12 cellular contexts compared by ENCODE assay signal in the genomic region with DNA sequence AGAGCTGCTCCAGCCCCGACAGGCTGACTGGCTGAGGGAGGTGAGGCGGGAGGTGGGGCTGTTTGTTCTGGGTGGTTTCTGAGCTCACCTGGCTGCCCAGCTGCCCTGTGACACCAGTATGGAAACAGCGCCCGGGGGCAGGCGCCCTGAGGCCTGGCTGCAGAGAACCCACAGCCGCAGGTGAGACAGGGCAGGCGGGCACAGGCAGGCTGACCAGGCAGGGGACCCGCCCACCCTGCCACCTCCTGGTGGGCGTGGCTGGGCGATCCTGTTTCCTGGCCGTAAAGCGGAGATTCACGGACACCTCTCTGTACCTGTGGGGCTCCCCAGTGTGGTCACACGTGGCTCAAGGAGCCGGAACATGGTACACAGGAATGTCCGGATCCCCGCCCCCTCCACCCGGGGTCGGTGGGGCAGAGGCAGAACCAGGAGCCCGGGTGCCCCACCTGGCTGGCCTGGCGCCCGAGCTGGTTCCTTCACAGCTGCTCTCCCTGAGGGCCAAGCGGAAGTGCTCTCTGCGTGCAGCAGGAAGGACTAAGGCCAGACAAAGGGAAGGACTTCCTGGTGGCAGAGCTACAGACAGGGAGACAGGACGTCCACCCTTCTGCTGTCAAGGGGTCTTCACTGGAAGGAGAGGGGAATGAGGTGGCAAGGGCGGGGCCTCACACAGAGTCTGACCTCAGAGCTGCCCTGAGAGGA. TPM values are rescaled to one million over a fixed set of nuclear protein-coding genes. Genes with fewer than 3 reads are reported as not detected.
DNase-seq lines count a peak whose midpoint lies in the region; ATAC-seq, FAIRE-seq and TF ChIP-seq lines count a peak whose summit lies in the region.
"Had no signal": no experiment of that assay in that cellular context is flagged by ENCODE, and none has a peak within 500 bp of the region (broad histone marks: within the 10 kb centered on the region; RNA-seq: fewer than 3 reads in every experiment).

No MANE protein-coding gene starts in this region.

- no peak overlapping the region for H2AFZ ChIP-seq in endothelial cell of umbilical vein (ENCODE audit: low read depth, low read length)

- H3K36me3 Mint-ChIP-seq in neural crest cell (ENCODE audit: low read depth), result no peaks in the 10 kb centered on the region
- no peaks in the 10 kb centered on the region for H3K36me3 Mint-ChIP-seq in activated CD8-positive, alpha-beta T cell treated with anti-CD3 and anti-CD28 coated beads, Interleukin-2, amount 10 ng/mL, durations not matched to agents 7 days and 5 days (ENCODE audit: low read depth)

- FAIRE-seq in endothelial cell of umbilical vein (lab: Jason Lieb, UNC), result peak; percentile 55
- FAIRE-seq in RCC 7860 (lab: Jason Lieb, UNC), result no peak
- FAIRE-seq: islet of Langerhans had no signal

- no peak overlapping the region for H3K4me3 Mint-ChIP-seq in neural crest cell
- H3K4me3 Mint-ChIP-seq in activated CD8-positive, alpha-beta T cell treated with anti-CD3 and anti-CD28 coated beads, Interleukin-2, amount 10 ng/mL, durations not matched to agents 7 days and 5 days, result no peak overlapping the region

- H3K27me3 ChIP-seq in endothelial cell of umbilical vein (ENCODE audit: control insufficient read depth in 2 of 2, insufficient read depth in 2 of 2, low read length in 2 of 2), result no peaks in the 10 kb centered on the region

- H3K9me1 ChIP-seq in endothelial cell of umbilical vein (replicated peaks; ENCODE audit: control insufficient read depth, extremely low read depth, insufficient read depth, low read length), result no peaks in the 10 kb centered on the region

- no peak for TF ChIP-seq CTCF in endothelial cell of umbilical vein (IDR thresholded peaks at IDR 0.05; ENCODE audit: extremely low read depth in 1 of 2, insufficient read depth in 1 of 2, low read depth in 1 of 2, low read length in 2 of 2)
- no peak for TF ChIP-seq CTCF in neural crest cell (conservative IDR thresholded peaks at IDR 0.05)

- peak overlapping the region; percentile 50 for H3K27ac Mint-ChIP-seq in neural crest cell (ENCODE audit: unreplicated experiment)
- H3K27ac Mint-ChIP-seq in activated CD8-positive, alpha-beta T cell treated with anti-CD3 and anti-CD28 coated beads, Interleukin-2, amount 10 ng/mL, durations not matched to agents 7 days and 5 days, result no peak overlapping the region

- dilution Hi-C loops in endothelial cell of umbilical vein (cut with MboI; ENCODE audit: extremely low pct_ligation_motif_present, low sequenced_read_pairs), result no loop called here

- DNase-seq in DMS53 treated with DMSO at 0.1 percent for 48 hours (lab: John Stamatoyannopoulos, UW; ENCODE audit: unreplicated experiment) (peak; percentile 93), NCI-H69 (lab: John Stamatoyannopoulos, UW) (peak; percentile 95), endothelial cell of umbilical vein (ENCODE audit: low read depth, low spot score) (no peak), neural crest cell (ENCODE audit: low read depth, low spot score) (no peak), hypothalamus (lab: John Stamatoyannopoulos, UW) (no peak), RCC 7860 (ENCODE audit: low spot score) (no peak), NCI-H446 treated with DMSO at 0.1 percent for 48 hours (lab: John Stamatoyannopoulos, UW) (no peak)
- no peak for DNase-seq in activated CD8-positive, alpha-beta T cell treated with anti-CD3 and anti-CD28 coated beads, Interleukin-2, amount 10 ng/mL, durations not matched to agents 7 days and 5 days
- DNase-seq: activated T-cell treated with anti-CD3 and anti-CD28 coated beads, Interleukin-2, amount 50 U/mL, for 1 hour; NCI-H1105 treated with DMSO at 0.1 percent for 48 hours; stimulated activated CD4-positive, alpha-beta T cell treated with anti-CD3 and anti-CD28 coated beads, Interleukin-1b, Interleukin-23, amount 100 ng/mL, for 48 hours had no signal

- H3K27me3 Mint-ChIP-seq in neural crest cell (ENCODE audit: low read depth), result peaks cover 2% of the 10 kb centered on the region
- H3K27me3 Mint-ChIP-seq in activated CD8-positive, alpha-beta T cell treated with anti-CD3 and anti-CD28 coated beads, Interleukin-2, amount 10 ng/mL, durations not matched to agents 7 days and 5 days (ENCODE audit: low read depth), result peaks cover 6% of the 10 kb centered on the region

- no TSS peak for BruUV-seq in endothelial cell of umbilical vein (replicated peaks; lab: Mats Ljungman, UMichigan)

- no peaks in the 10 kb centered on the region for H4K20me1 ChIP-seq in endothelial cell of umbilical vein (replicated peaks; ENCODE audit: control insufficient read depth, extremely low read depth, insufficient read depth, low read length)

- TF ChIP-seq POLR2A in endothelial cell of umbilical vein (IDR thresholded peaks at IDR 0.05; ENCODE audit: low read depth, low read length), result no peak

- no peaks in the 10 kb centered on the region for H3K9me3 ChIP-seq in endothelial cell of umbilical vein (replicated peaks; ENCODE audit: control insufficient read depth, insufficient read depth, low read length)

- H3K4me2 ChIP-seq in endothelial cell of umbilical vein (ENCODE audit: insufficient read depth, low read length), result no peak overlapping the region

- intact Hi-C loops in endothelial cell of umbilical vein (cut with micrococcal nuclease), result no loop called here

- no peak for ATAC-seq in activated CD8-positive, alpha-beta T cell treated with anti-CD3 and anti-CD28 coated beads, Interleukin-2, amount 10 ng/mL, durations not matched to agents 7 days and 5 days

- H3K4me3 ChIP-seq in endothelial cell of umbilical vein (replicated peaks in 1 of 3; ENCODE audit: insufficient read depth in 1 of 3, low read depth in 1 of 3, low read length in 3 of 3), result no peak overlapping the region

- H3K79me2 ChIP-seq in endothelial cell of umbilical vein (ENCODE audit: control insufficient read depth, insufficient read depth, low read length), result peaks cover 48% of the 10 kb centered on the region

- no peak overlapping the region for H3K9ac ChIP-seq in endothelial cell of umbilical vein (replicated peaks; ENCODE audit: extremely low read depth, insufficient read depth, low read length)

- no peaks in the 10 kb centered on the region for H3K36me3 ChIP-seq in endothelial cell of umbilical vein (ENCODE audit: control insufficient read depth in 2 of 2, extremely low read depth in 1 of 2, insufficient read depth in 2 of 2, low read length in 2 of 2)

- H3K27ac ChIP-seq in endothelial cell of umbilical vein (ENCODE audit: insufficient read depth, low read depth, low read length), result peak overlapping the region; percentile 29

- POLR2A ChIA-PET in endothelial cell of umbilical vein (lab: Charles Lee), result no interaction called here
- POLR2A ChIA-PET in activated CD8-positive, alpha-beta T cell treated with anti-CD3 and anti-CD28 coated beads, Interleukin-2, amount 10 ng/mL, durations not matched to agents 7 days and 5 days (lab: Charles Lee), result no interaction called here

- H3K4me1 ChIP-seq in endothelial cell of umbilical vein (ENCODE audit: control insufficient read depth, extremely low read depth, insufficient read depth, low read length), result peaks cover 33% of the 10 kb centered on the region

- no peaks in the 10 kb centered on the region for H3K9me3 Mint-ChIP-seq in neural crest cell
- H3K9me3 Mint-ChIP-seq in activated CD8-positive, alpha-beta T cell treated with anti-CD3 and anti-CD28 coated beads, Interleukin-2, amount 10 ng/mL, durations not matched to agents 7 days and 5 days (ENCODE audit: insufficient read depth), result no peaks in the 10 kb centered on the region

- H3K4me1 Mint-ChIP-seq in neural crest cell, result peaks cover 36% of the 10 kb centered on the region
- peaks cover 7% of the 10 kb centered on the region for H3K4me1 Mint-ChIP-seq in activated CD8-positive, alpha-beta T cell treated with anti-CD3 and anti-CD28 coated beads, Interleukin-2, amount 10 ng/mL, durations not matched to agents 7 days and 5 days (ENCODE audit: low read depth)

- CTCF ChIA-PET in endothelial cell of umbilical vein (lab: Charles Lee), result interaction anchor here (1.0 to 3.6 kb wide), 3 partner anchors 19 to 23 kb away, joined by 3 to 23 read pairs (median 4); no protein-coding TSS in a partner anchor
- CTCF ChIA-PET in activated CD8-positive, alpha-beta T cell treated with anti-CD3 and anti-CD28 coated beads, Interleukin-2, amount 10 ng/mL, durations not matched to agents 7 days and 5 days (lab: Charles Lee), result no interaction called here

TF ChIP-seq in endothelial cell of umbilical vein, 7 proteins besides CTCF, POLR2A, EP300 and RAD21 (continues in another document):
- no peak for TF ChIP-seq MYC (IDR thresholded peaks at IDR 0.05; ENCODE audit: low read depth, low read length)
- no peak for TF ChIP-seq JUN (IDR thresholded peaks at IDR 0.05; ENCODE audit: borderline replicate concordance, insufficient read depth, insufficient read length, low read depth)
- no peak for TF ChIP-seq GATA2 (IDR thresholded peaks at IDR 0.05; ENCODE audit: insufficient read depth, insufficient read length, low read depth, low read length)

RNA-seq across cellular contexts. Expression of a gene that starts 3.9 kb away (rescaled TPM):
- total RNA-seq in endothelial cell of umbilical vein (46.3 and 58.7 TPM in 2 replicates), neural crest cell (17.7 and 18.7 TPM in 2 replicates)
- polyA plus RNA-seq in endothelial cell of umbilical vein, result 29.8 and 37.3 TPM in 2 replicates
- polyA plus RNA-seq in endothelial cell of umbilical vein (2011; cell fraction: cytosol; rRNA removed), result 7.5 and 14.2 TPM in 2 replicates
- polyA plus RNA-seq in endothelial cell of umbilical vein (2011; cell fraction: nucleus; rRNA removed), result 205 and 206 TPM in 2 replicates
- polyA plus RNA-seq in endothelial cell of umbilical vein (2012), result 15.0 and 21.0 TPM in 2 replicates
- 34.6 and 58.7 TPM in 2 replicates for polyA minus RNA-seq in endothelial cell of umbilical vein
- 7.1 TPM for polyA minus RNA-seq in endothelial cell of umbilical vein (2011; cell fraction: cytosol; rRNA and poly(A)+ RNA removed)
- polyA minus RNA-seq in endothelial cell of umbilical vein (2011; cell fraction: nucleus; rRNA and poly(A)+ RNA removed), result 39.3 and 58.9 TPM in 2 replicates
- 1 to 10 TPM; 1.9 to 2.2 TPM for total RNA-seq in activated CD8-positive, alpha-beta T cell treated with anti-CD3 and anti-CD28 coated beads, Interleukin-2, amount 10 ng/mL, durations not matched to agents 7 days and 5 days

RNA-seq across cellular contexts. Expression of a gene that starts 48.8 kb away (rescaled TPM):
- 114 and 116 TPM in 2 replicates for total RNA-seq in endothelial cell of umbilical vein
- polyA plus RNA-seq in endothelial cell of umbilical vein, result 57.8 and 86.5 TPM in 2 replicates
- polyA plus RNA-seq in endothelial cell of umbilical vein (2011; cell fraction: cytosol; rRNA removed), result 25.1 and 38.8 TPM in 2 replicates
- 99.5 and 107 TPM in 2 replicates for polyA plus RNA-seq in endothelial cell of umbilical vein (2011; cell fraction: nucleus; rRNA removed)
- polyA plus RNA-seq in endothelial cell of umbilical vein (2012), result 48.4 and 56.9 TPM in 2 replicates
- polyA minus RNA-seq in endothelial cell of umbilical vein, result 39.2 and 47.6 TPM in 2 replicates
- 50.1 TPM for polyA minus RNA-seq in endothelial cell of umbilical vein (2011; cell fraction: cytosol; rRNA and poly(A)+ RNA removed)
- polyA minus RNA-seq in endothelial cell of umbilical vein (2011; cell fraction: nucleus; rRNA and poly(A)+ RNA removed), result 38.4 and 74.9 TPM in 2 replicates
- total RNA-seq in neural crest cell, result 123 and 134 TPM in 2 replicates
- 100 to 1,000 TPM; 105 to 112 TPM for total RNA-seq in activated CD8-positive, alpha-beta T cell treated with anti-CD3 and anti-CD28 coated beads, Interleukin-2, amount 10 ng/mL, durations not matched to agents 7 days and 5 days

Comparison
In these comparisons a context has a peak if more than half of its experiments do, and no peak if none do; other contexts are left out.
1. DNase-seq: peak in DMS53 treated with DMSO at 0.1 percent for 48 hours (single experiment) and NCI-H69 (single experiment); none in endothelial cell of umbilical vein (single experiment), neural crest cell (single experiment), hypothalamus (0 of 51), RCC 7860 (single experiment), activated CD8-positive, alpha-beta T cell treated with anti-CD3 and anti-CD28 coated beads, Interleukin-2, amount 10 ng/mL, durations not matched to agents 7 days and 5 days (single experiment) and NCI-H446 treated with DMSO at 0.1 percent for 48 hours (single experiment).